ENCODE assay signal across 18 cellular contexts in genomic region chr1:9402256-9402616, GRCh38.
A peak's percentile ranks its signal among the peaks of the same experiment; 100 is the strongest.
DNase-seq lines count a peak whose midpoint lies in the region; ATAC-seq and TF ChIP-seq lines count a peak whose summit lies in the region.
"Had no signal": no experiment of that assay in that cellular context is flagged by ENCODE, and none has a peak within 500 bp of the region (broad histone marks: within the 10 kb centered on the region; RNA-seq: fewer than 3 reads in every experiment).

No MANE protein-coding gene starts in this region.

- intact Hi-C loops in left colon (cut with DNase I, micrococcal nuclease), result no loop called here

- no peak for TF ChIP-seq CTCF in WTC11 (IDR thresholded peaks at IDR 0.05)
- TF ChIP-seq CTCF in glutamatergic neuron (IDR thresholded peaks at IDR 0.05; ENCODE audit: partially characterized antibody, unreplicated experiment), result no peak
- no peak for TF ChIP-seq CTCF in neural progenitor cell (IDR thresholded peaks at IDR 0.05)

- H3K9ac ChIP-seq in neural progenitor cell, result no peak overlapping the region

- H3K27me3 Mint-ChIP-seq in WTC11 (ENCODE audit: low read depth), result no peaks in the 10 kb centered on the region
- no peaks in the 10 kb centered on the region for H3K27me3 Mint-ChIP-seq in glutamatergic neuron (ENCODE audit: unreplicated experiment)
- H3K27me3 Mint-ChIP-seq in neural progenitor cell (ENCODE audit: insufficient read depth, low read depth), result peaks cover 9% of the 10 kb centered on the region
- peaks cover 0 to 5% (median 0%) of the 10 kb centered on the region in 3 donors for H3K27me3 Mint-ChIP-seq in immature natural killer cell (ENCODE audit: low read depth in 3 of 3)

- DNase-seq in WTC11 (ENCODE audit: low spot score) (no peak), glutamatergic neuron (no peak), neural progenitor cell (ENCODE audit: low spot score) (no peak), OCI-M2 (lab: John Stamatoyannopoulos, UW; ENCODE audit: unreplicated experiment) (no peak), Kasumi-1 (lab: John Stamatoyannopoulos, UW) (no peak), left colon (no peak), immature natural killer cell (no peak)
- DNase-seq: activated CD4-positive, alpha-beta memory T cell treated with anti-CD3 and anti-CD28 coated beads, Interleukin-2, amount 10 ng/mL, durations not matched to agents 7 days and 5 days; activated gamma-delta T cell treated with Interleukin-2 at 50 U/mL for 16 hours; activated T-cell treated with anti-CD3 and anti-CD28 coated beads for 4 hours; amygdala; left lung; MG63; NCI-H187 treated with DMSO at 0.1 percent for 48 hours; ovary had no signal

- H3K4me1 ChIP-seq in ACC112 (ENCODE audit: control insufficient read depth, insufficient read depth, low read length, unreplicated experiment) (peaks cover 31% of the 10 kb centered on the region), neural progenitor cell (peaks cover 14% of the 10 kb centered on the region)

- no peak overlapping the region for H3K4me2 ChIP-seq in neural progenitor cell

- peak overlapping the region; percentile 80; the same call in 1 of the 2 replicates for H3K27ac Mint-ChIP-seq in WTC11
- H3K27ac Mint-ChIP-seq in glutamatergic neuron (ENCODE audit: unreplicated experiment), result peak overlapping the region; percentile 67
- peak overlapping the region; percentile 81 for H3K27ac Mint-ChIP-seq in neural progenitor cell
- no peak overlapping the region for H3K27ac Mint-ChIP-seq in immature natural killer cell
- H3K27ac Mint-ChIP-seq: activated CD4-positive, alpha-beta memory T cell treated with anti-CD3 and anti-CD28 coated beads, Interleukin-2, amount 10 ng/mL, durations not matched to agents 7 days and 5 days had no signal

- CTCF ChIA-PET in WTC11 (lab: Charles Lee), result interaction anchor here (1.0 kb wide), 1 partner anchor 53 kb away, joined by 3 read pairs; no protein-coding TSS in a partner anchor

- POLR2A ChIA-PET in WTC11 (lab: Charles Lee), result no interaction called here

- ATAC-seq in WTC11 (no peak), left colon (no peak)
- ATAC-seq: SK-N-SH treated with all-trans-retinoic acid at 6 μM for 48 hours had no signal

- no peaks in the 10 kb centered on the region for H3K27me3 ChIP-seq in ACC112 (ENCODE audit: insufficient read depth, low read length)
- H3K27me3 ChIP-seq in neural progenitor cell, result no peaks in the 10 kb centered on the region
- H3K27me3 ChIP-seq: left lung, MG63, ovary had no signal

- peak overlapping the region; percentile 20; the same call in 1 of the 2 replicates for H3K27ac ChIP-seq in ACC112 (ENCODE audit: low read depth, low read length)
- H3K27ac ChIP-seq in neural progenitor cell, result no peak overlapping the region
- H3K27ac ChIP-seq: left lung had no signal

- H3K4me1 Mint-ChIP-seq in WTC11 (no peaks in the 10 kb centered on the region), glutamatergic neuron (ENCODE audit: low read depth, unreplicated experiment) (peaks cover 16% of the 10 kb centered on the region), neural progenitor cell (peaks cover 18% of the 10 kb centered on the region), immature natural killer cell (peaks cover 8% of the 10 kb centered on the region in 2 donors)

- no peaks in the 10 kb centered on the region for H4K20me1 ChIP-seq in neural progenitor cell (ENCODE audit: low read depth)

- H3K4me3 ChIP-seq in ACC112 (ENCODE audit: low read depth, low read length) (no peak overlapping the region), neural progenitor cell (no peak overlapping the region)
- H3K4me3 ChIP-seq: left lung, MG63, ovary had no signal

- H3F3A ChIP-seq in neural progenitor cell (ENCODE audit: low read depth), result peaks cover 7% of the 10 kb centered on the region

- no peaks in the 10 kb centered on the region for H3K79me2 ChIP-seq in ACC112 (ENCODE audit: control insufficient read depth, insufficient read depth, low read length, unreplicated experiment)
- H3K79me2 ChIP-seq in neural progenitor cell (ENCODE audit: low read depth), result no peaks in the 10 kb centered on the region

- H3K36me3 ChIP-seq in ACC112 (ENCODE audit: insufficient read depth, low read length) (no peaks in the 10 kb centered on the region), neural progenitor cell (no peaks in the 10 kb centered on the region)
- H3K36me3 ChIP-seq: left lung, MG63, ovary had no signal

- H2AFZ ChIP-seq in ACC112 (ENCODE audit: low read length, unreplicated experiment) (no peak overlapping the region), neural progenitor cell (replicated peaks) (no peak overlapping the region)

- no peak overlapping the region for H3K4me3 Mint-ChIP-seq in WTC11
- peak overlapping the region; percentile 21 for H3K4me3 Mint-ChIP-seq in glutamatergic neuron (ENCODE audit: unreplicated experiment)
- no peak overlapping the region for H3K4me3 Mint-ChIP-seq in neural progenitor cell
- no peak overlapping the region for H3K4me3 Mint-ChIP-seq in immature natural killer cell
- H3K4me3 Mint-ChIP-seq: activated CD4-positive, alpha-beta memory T cell treated with anti-CD3 and anti-CD28 coated beads, Interleukin-2, amount 10 ng/mL, durations not matched to agents 7 days and 5 days; CD14-positive monocyte had no signal

- H3K9me3 ChIP-seq in neural progenitor cell (ENCODE audit: low read depth), result no peaks in the 10 kb centered on the region
- H3K9me3 ChIP-seq: left lung, MG63, ovary had no signal

- H3K36me3 Mint-ChIP-seq in WTC11, result no peaks in the 10 kb centered on the region
- no peaks in the 10 kb centered on the region for H3K36me3 Mint-ChIP-seq in glutamatergic neuron (ENCODE audit: unreplicated experiment)
- no peaks in the 10 kb centered on the region for H3K36me3 Mint-ChIP-seq in neural progenitor cell
- H3K36me3 Mint-ChIP-seq in immature natural killer cell, result no peaks in the 10 kb centered on the region
- H3K36me3 Mint-ChIP-seq: CD14-positive monocyte had no signal

- H3K9me3 Mint-ChIP-seq in WTC11, result no peaks in the 10 kb centered on the region
- H3K9me3 Mint-ChIP-seq in glutamatergic neuron (ENCODE audit: unreplicated experiment), result peaks cover 10% of the 10 kb centered on the region
- no peaks in the 10 kb centered on the region for H3K9me3 Mint-ChIP-seq in neural progenitor cell
- no peaks in the 10 kb centered on the region for H3K9me3 Mint-ChIP-seq in immature natural killer cell
- H3K9me3 Mint-ChIP-seq: activated CD4-positive, alpha-beta memory T cell treated with anti-CD3 and anti-CD28 coated beads, Interleukin-2, amount 10 ng/mL, durations not matched to agents 7 days and 5 days had no signal

TF ChIP-seq in WTC11, 78 proteins besides CTCF, POLR2A, EP300 and RAD21 (continues in another document):
- TF ChIP-seq ZBTB21 (CRISPR knock-in tag; IDR thresholded peaks at IDR 0.05; ENCODE audit: borderline replicate concordance) (no peak), ZNF263 (CRISPR knock-in tag; IDR thresholded peaks at IDR 0.05; ENCODE audit: low read depth) (no peak), PRDM15 (CRISPR knock-in tag; IDR thresholded peaks at IDR 0.05) (no peak), E2F1 (CRISPR knock-in tag; IDR thresholded peaks at IDR 0.05) (no peak)

Comparison
In these comparisons a context has a peak if more than half of its experiments do, and no peak if none do; other contexts are left out.
1. H3K27ac Mint-ChIP-seq: peak in WTC11 (single experiment), glutamatergic neuron (single experiment) and neural progenitor cell (single experiment); none in immature natural killer cell (0 of 6).